17 cellular contexts compared by ENCODE assay signal in the genomic region with DNA sequence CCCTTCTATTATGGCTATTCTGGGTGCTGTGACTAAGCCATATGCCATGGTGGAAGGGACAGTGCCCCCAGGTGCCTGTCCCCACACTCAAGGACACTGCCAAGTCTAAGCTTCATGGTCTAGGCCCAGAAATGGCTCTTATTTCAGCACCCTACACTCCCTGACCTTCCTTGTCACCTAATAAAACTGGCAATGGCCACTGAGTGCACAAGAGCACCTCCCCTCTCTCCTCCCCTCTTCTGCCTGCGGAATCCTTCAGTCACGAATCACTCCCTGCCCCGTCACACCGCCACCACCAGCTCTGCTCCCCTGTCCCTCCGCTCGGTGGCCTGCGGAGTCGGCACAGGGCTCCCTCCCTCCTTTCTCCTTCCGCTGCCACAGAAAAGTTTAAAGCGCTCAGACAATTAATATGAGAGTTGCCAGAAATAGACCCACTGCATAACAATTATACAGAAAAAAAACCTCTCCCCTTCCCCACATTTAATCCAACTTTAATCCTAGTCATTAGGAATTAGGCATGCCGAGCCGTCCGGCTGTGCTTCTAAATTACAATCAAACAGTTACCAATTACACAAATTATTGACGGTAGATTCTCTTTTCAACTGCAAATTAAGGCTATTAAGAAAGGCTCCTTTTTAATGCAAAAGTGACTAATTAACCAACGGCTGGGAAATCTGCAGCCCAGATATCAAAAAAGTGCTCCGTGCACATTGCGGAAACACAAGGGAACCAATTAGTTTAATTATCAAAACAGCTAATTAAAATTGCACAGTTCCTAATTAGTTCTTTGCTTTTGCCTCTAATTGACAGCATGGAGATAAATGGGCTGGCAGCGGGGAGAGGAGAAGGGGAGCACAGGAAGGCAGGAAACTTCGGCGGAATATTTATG. TPM values are rescaled to one million over a fixed set of nuclear protein-coding genes. Genes with fewer than 3 reads are reported as not detected.
DNase-seq lines count a peak whose midpoint lies in the region; ATAC-seq, FAIRE-seq and TF ChIP-seq lines count a peak whose summit lies in the region.
"Had no signal": no experiment of that assay in that cellular context is flagged by ENCODE, and none has a peak within 500 bp of the region (broad histone marks: within the 10 kb centered on the region; RNA-seq: fewer than 3 reads in every experiment).

No MANE protein-coding gene starts in this region.

- no peaks in the 10 kb centered on the region for H3K4me1 ChIP-seq in astrocyte (ENCODE audit: insufficient read depth, low read length)
- peaks cover 4% of the 10 kb centered on the region; the same call in 1 of the 2 replicates for H3K4me1 ChIP-seq in iPS-20b (ENCODE audit: insufficient read depth, low read length)
- H3K4me1 ChIP-seq in smooth muscle cell (ENCODE audit: low read depth): peaks cover 19% of the 10 kb centered on the region
- H3K4me1 ChIP-seq: Caco-2 had no signal

- H3K9me3 Mint-ChIP-seq in astrocyte (ENCODE audit: unreplicated experiment): peaks cover 4% of the 10 kb centered on the region
- H3K9me3 Mint-ChIP-seq in effector memory CD8-positive, alpha-beta T cell: no peaks in the 10 kb centered on the region
- H3K9me3 Mint-ChIP-seq: memory B cell; T-helper 1 cell treated with Interleukin-12 subunit alpha and Interleukin-12 subunit beta and Interleukin-4 antibody, amounts not matched to agents 30 μg/mL and 1 μg/mL, for 36 hours had no signal

- no peaks in the 10 kb centered on the region for H3K4me1 Mint-ChIP-seq in astrocyte (ENCODE audit: low read depth, unreplicated experiment)
- no peaks in the 10 kb centered on the region for H3K4me1 Mint-ChIP-seq in effector memory CD8-positive, alpha-beta T cell (ENCODE audit: low read depth in 2 of 2)
- H3K4me1 Mint-ChIP-seq: memory B cell had no signal

- H3K27me3 ChIP-seq in astrocyte (ENCODE audit: insufficient read depth, low read length): peaks cover 9% of the 10 kb centered on the region
- H3K27me3 ChIP-seq in iPS-20b (ENCODE audit: insufficient read depth, low read length): peaks cover 43% of the 10 kb centered on the region
- H3K27me3 ChIP-seq in smooth muscle cell (ENCODE audit: low read depth): no peaks in the 10 kb centered on the region

- H3K9ac ChIP-seq in astrocyte (ENCODE audit: low read length): no peak overlapping the region
- H3K9ac ChIP-seq in iPS-20b (ENCODE audit: low read depth, low read length): peak overlapping the region; percentile 19; the same call in 1 of the 2 replicates
- no peak overlapping the region for H3K9ac ChIP-seq in smooth muscle cell (ENCODE audit: low read depth)

- ATAC-seq in effector memory CD8-positive, alpha-beta T cell (replicated peaks): no peak
- ATAC-seq in GM21723 (IDR thresholded peaks at IDR 0.05; ENCODE audit: unreplicated experiment): no peak
- ATAC-seq in GM21786 (IDR thresholded peaks at IDR 0.05; ENCODE audit: unreplicated experiment): no peak

- no peak overlapping the region for H3K27ac Mint-ChIP-seq in astrocyte (ENCODE audit: unreplicated experiment)
- H3K27ac Mint-ChIP-seq in effector memory CD8-positive, alpha-beta T cell: no peak overlapping the region
- H3K27ac Mint-ChIP-seq: memory B cell; T-helper 1 cell treated with Interleukin-12 subunit alpha and Interleukin-12 subunit beta and Interleukin-4 antibody, amounts not matched to agents 30 μg/mL and 1 μg/mL, for 36 hours had no signal

- H3K9me3 ChIP-seq in astrocyte (ENCODE audit: insufficient read depth, low read depth, low read length) (no peaks in the 10 kb centered on the region), iPS-20b (ENCODE audit: insufficient read depth, low read depth, low read length) (no peaks in the 10 kb centered on the region), smooth muscle cell (replicated peaks; ENCODE audit: low read depth) (no peaks in the 10 kb centered on the region)
- H3K9me3 ChIP-seq: Caco-2 had no signal

- H3K4me2 ChIP-seq in astrocyte (ENCODE audit: low read length): peak overlapping the region; percentile 67
- H3K4me2 ChIP-seq in smooth muscle cell: peak overlapping the region; percentile 90

- no peaks in the 10 kb centered on the region for H3F3A ChIP-seq in smooth muscle cell (ENCODE audit: low read depth)

- H3K27ac ChIP-seq in astrocyte (ENCODE audit: low read depth, low read length): no peak overlapping the region
- H3K27ac ChIP-seq in iPS-20b (ENCODE audit: low read length): no peak overlapping the region
- H3K27ac ChIP-seq in smooth muscle cell (ENCODE audit: low read depth): no peak overlapping the region

- H3K36me3 Mint-ChIP-seq in astrocyte (ENCODE audit: low read depth, unreplicated experiment): no peaks in the 10 kb centered on the region
- H3K36me3 Mint-ChIP-seq in effector memory CD8-positive, alpha-beta T cell (ENCODE audit: insufficient read depth): no peaks in the 10 kb centered on the region
- H3K36me3 Mint-ChIP-seq: brain, memory B cell had no signal

- H3K79me2 ChIP-seq in astrocyte (ENCODE audit: insufficient read depth, low read length) (no peaks in the 10 kb centered on the region), smooth muscle cell (ENCODE audit: low read depth) (no peaks in the 10 kb centered on the region)

- H3K4me3 Mint-ChIP-seq in astrocyte (ENCODE audit: unreplicated experiment): no peak overlapping the region
- H3K4me3 Mint-ChIP-seq in effector memory CD8-positive, alpha-beta T cell: no peak overlapping the region
- H3K4me3 Mint-ChIP-seq: memory B cell; T-helper 1 cell treated with Interleukin-12 subunit alpha and Interleukin-12 subunit beta and Interleukin-4 antibody, amounts not matched to agents 30 μg/mL and 1 μg/mL, for 36 hours had no signal

- WGBS in smooth muscle cell (ENCODE audit: low lambda C conversion rate): 5% methylated on average over 20 of the region's 20 CpGs

- TF ChIP-seq CTCF in astrocyte (IDR thresholded peaks at IDR 0.05; ENCODE audit: insufficient read depth, low read depth, low read length): no peak
- TF ChIP-seq CTCF in smooth muscle cell (IDR thresholded peaks at IDR 0.05; ENCODE audit: borderline replicate concordance, insufficient read depth, poor library complexity, severe bottlenecking): no peak

- H3K4me3 ChIP-seq in astrocyte (ENCODE audit: insufficient read depth, low read depth, low read length) (no peak overlapping the region), iPS-20b (ENCODE audit: low read length) (peak overlapping the region; percentile 76), smooth muscle cell (peak overlapping the region; percentile 41)

- no peaks in the 10 kb centered on the region for H3K36me3 ChIP-seq in astrocyte (ENCODE audit: insufficient read depth, low read length)
- no peaks in the 10 kb centered on the region for H3K36me3 ChIP-seq in iPS-20b (ENCODE audit: insufficient read depth, low read depth, low read length)
- H3K36me3 ChIP-seq in smooth muscle cell (ENCODE audit: low read depth): no peaks in the 10 kb centered on the region

- DNase-seq in NCI-H146 (lab: John Stamatoyannopoulos, UW): peak; percentile 51
- no peak for DNase-seq in astrocyte (ENCODE audit: low read depth)
- DNase-seq in smooth muscle cell (lab: John Stamatoyannopoulos, UW; ENCODE audit: unreplicated experiment): no peak
- DNase-seq in effector memory CD8-positive, alpha-beta T cell: no peak
- no peak for DNase-seq in NCI-H187 treated with DMSO at 0.1 percent for 48 hours (lab: John Stamatoyannopoulos, UW)
- DNase-seq: Caco-2; Kasumi-1; NK-92 treated with Interleukin-12 subunit alpha and Interleukin-12 subunit beta, amount 100 ng/mL, for 24 hours; small intestine; stimulated activated CD8-positive, alpha-beta memory T cell treated with anti-CD3 and anti-CD28 coated beads, Interleukin-4, amount 100 ng/mL, for 48 hours had no signal

- H2AFZ ChIP-seq in astrocyte (ENCODE audit: low read depth, low read length) (peak overlapping the region; percentile 34), smooth muscle cell (ENCODE audit: low read depth) (peak overlapping the region; percentile 91)

- FAIRE-seq in astrocyte (lab: Jason Lieb, UNC): no peak
- FAIRE-seq: small intestine had no signal

- H3K27me3 Mint-ChIP-seq in astrocyte (ENCODE audit: low read depth, unreplicated experiment): peaks cover 34% of the 10 kb centered on the region
- peaks cover 14 to 34% of the 10 kb centered on the region in 2 donors for H3K27me3 Mint-ChIP-seq in effector memory CD8-positive, alpha-beta T cell

- no peaks in the 10 kb centered on the region for H4K20me1 ChIP-seq in astrocyte (ENCODE audit: insufficient read depth, low read length)
- H4K20me1 ChIP-seq in smooth muscle cell (ENCODE audit: low read depth): no peaks in the 10 kb centered on the region

RNA-seq across cellular contexts. Expression of a gene that starts 19.2 kb away (rescaled TPM):
- 0.46 and 1.5 TPM in 2 replicates for total RNA-seq in astrocyte
- total RNA-seq in smooth muscle cell: 1.1 and 8.3 TPM in 2 replicates
- 1.6 and 5.1 TPM in 2 replicates for polyA plus RNA-seq in smooth muscle cell
- total RNA-seq: Caco-2, fibroblast of lung had no signal
- polyA plus RNA-seq: fibroblast of lung, small intestine had no signal
